Comparison of ENCODE assay signal across 30 cellular contexts in genomic region chr1:234634387-234634786, GRCh38.
"Had no signal": no experiment of that assay in that cellular context is flagged by ENCODE, and none has a peak within 500 bp of the region (broad histone marks: within the 10 kb centered on the region; RNA-seq: fewer than 3 reads in every experiment).

No MANE protein-coding gene starts in this region.

- H3K36me3 Mint-ChIP-seq: activated naive CD4-positive, alpha-beta T cell treated with anti-CD3 and anti-CD28 coated beads, Interleukin-2, amount 50 U/mL, for 24 hours; activated naive CD8-positive, alpha-beta T cell treated with anti-CD3 and anti-CD28 coated beads for 36 hours had no signal

- H3K4me3 Mint-ChIP-seq: activated CD8-positive, alpha-beta T cell treated with anti-CD3 and anti-CD28 coated beads for 36 hours; activated naive CD4-positive, alpha-beta T cell treated with anti-CD3 and anti-CD28 coated beads for 36 hours; activated naive CD4-positive, alpha-beta T cell treated with anti-CD3 and anti-CD28 coated beads, Interleukin-2, amount 50 U/mL, for 24 hours; activated naive CD8-positive, alpha-beta T cell treated with anti-CD3 and anti-CD28 coated beads for 36 hours; activated naive CD8-positive, alpha-beta T cell treated with anti-CD3 and anti-CD28 coated beads, Interleukin-2, amount 50 U/mL, for 24 hours; activated T-cell treated with anti-CD3 and anti-CD28 coated beads, Interleukin-2, amount 50 U/mL, for 4 hours had no signal

- H3K27ac ChIP-seq: adrenal gland, body of pancreas, epithelial cell of prostate, esophagus squamous epithelium, gastroesophageal sphincter, heart right ventricle had no signal

- DNase-seq: activated CD4-positive, alpha-beta T cell treated with anti-CD3 and anti-CD28 coated beads for 4 hours; activated CD4-positive, alpha-beta T cell treated with anti-CD3 and anti-CD28 coated beads, Interleukin-2, amount 50 U/mL, for 1 hour; activated CD4-positive, alpha-beta T cell treated with anti-CD3 and anti-CD28 coated beads, Interleukin-2, amount 50 U/mL, for 48 hours; activated CD4-positive, CD25-positive, alpha-beta regulatory T cell; activated CD4-positive, CD25-positive, alpha-beta regulatory T cell treated with anti-CD3 and anti-CD28 coated beads, Interleukin-2, amount 50 U/mL, for 72 hours; activated CD8-positive, alpha-beta memory T cell treated with anti-CD3 and anti-CD28 coated beads for 24 hours; activated CD8-positive, alpha-beta T cell treated with anti-CD3 and anti-CD28 coated beads for 36 hours; activated effector memory CD4-positive, alpha-beta T cell treated with anti-CD3 and anti-CD28 coated beads, Interleukin-2, amount 50 U/mL, for 16 hours; activated naive CD4-positive, alpha-beta T cell treated with anti-CD3 and anti-CD28 coated beads for 36 hours; activated naive CD8-positive, alpha-beta T cell treated with anti-CD3 and anti-CD28 coated beads for 36 hours; activated naive CD8-positive, alpha-beta T cell treated with anti-CD3 and anti-CD28 coated beads, Interleukin-2, amount 50 U/mL, for 24 hours; activated T-cell treated with anti-CD3 and anti-CD28 coated beads, Interleukin-2, amount 50 U/mL, for 4 hours; adrenal gland; amygdala; aorta; body of pancreas; caudate nucleus; cortex of kidney; dermis blood vessel endothelial cell; effector CD4-positive, alpha-beta T cell; esophagus squamous epithelium; foreskin melanocyte; heart right ventricle had no signal

- ATAC-seq: activated CD8-positive, alpha-beta T cell treated with anti-CD3 and anti-CD28 coated beads for 36 hours; activated naive CD8-positive, alpha-beta T cell treated with anti-CD3 and anti-CD28 coated beads, Interleukin-2, amount 50 U/mL, for 24 hours; activated T-cell treated with anti-CD3 and anti-CD28 coated beads, Interleukin-2, amount 50 U/mL, for 4 hours; body of pancreas; gastroesophageal sphincter; heart right ventricle had no signal

- H3K4me1 Mint-ChIP-seq: activated naive CD4-positive, alpha-beta T cell treated with anti-CD3 and anti-CD28 coated beads, Interleukin-2, amount 50 U/mL, for 24 hours; activated naive CD8-positive, alpha-beta T cell treated with anti-CD3 and anti-CD28 coated beads for 36 hours; activated naive CD8-positive, alpha-beta T cell treated with anti-CD3 and anti-CD28 coated beads, Interleukin-2, amount 50 U/mL, for 24 hours had no signal

- H3K4me3 ChIP-seq: adrenal gland, body of pancreas, esophagus squamous epithelium, gastroesophageal sphincter, heart right ventricle had no signal

- H3K9me3 ChIP-seq: adrenal gland, body of pancreas, esophagus squamous epithelium, gastroesophageal sphincter, heart right ventricle had no signal

- H3K4me1 ChIP-seq: adrenal gland, gastroesophageal sphincter had no signal

- FAIRE-seq: colon, endometrium, endothelial cell of umbilical vein had no signal

- H3K27ac Mint-ChIP-seq: activated CD8-positive, alpha-beta T cell treated with anti-CD3 and anti-CD28 coated beads for 36 hours; activated naive CD4-positive, alpha-beta T cell treated with anti-CD3 and anti-CD28 coated beads for 36 hours; activated naive CD4-positive, alpha-beta T cell treated with anti-CD3 and anti-CD28 coated beads, Interleukin-2, amount 50 U/mL, for 24 hours; activated naive CD8-positive, alpha-beta T cell treated with anti-CD3 and anti-CD28 coated beads for 36 hours; activated naive CD8-positive, alpha-beta T cell treated with anti-CD3 and anti-CD28 coated beads, Interleukin-2, amount 50 U/mL, for 24 hours; activated T-helper 2 cell treated with anti-CD3 and anti-CD28 coated beads, Interferon-gamma antibody, Interleukin-2, Interleukin-4, amounts not matched to agents 10 μg/mL and 5 μg/mL and 100 μg/mL, durations not matched to agents 14 hours and 24 hours and 36 hours had no signal

- H3K9me3 Mint-ChIP-seq: activated CD8-positive, alpha-beta T cell treated with anti-CD3 and anti-CD28 coated beads for 36 hours; activated naive CD4-positive, alpha-beta T cell treated with anti-CD3 and anti-CD28 coated beads, Interleukin-2, amount 50 U/mL, for 24 hours; activated naive CD8-positive, alpha-beta T cell treated with anti-CD3 and anti-CD28 coated beads for 36 hours; activated naive CD8-positive, alpha-beta T cell treated with anti-CD3 and anti-CD28 coated beads, Interleukin-2, amount 50 U/mL, for 24 hours; activated T-cell treated with anti-CD3 and anti-CD28 coated beads, Interleukin-2, amount 50 U/mL, for 4 hours had no signal

- H3K27me3 Mint-ChIP-seq: activated CD8-positive, alpha-beta T cell treated with anti-CD3 and anti-CD28 coated beads for 36 hours; activated naive CD4-positive, alpha-beta T cell treated with anti-CD3 and anti-CD28 coated beads, Interleukin-2, amount 50 U/mL, for 24 hours; activated naive CD8-positive, alpha-beta T cell treated with anti-CD3 and anti-CD28 coated beads for 36 hours; activated naive CD8-positive, alpha-beta T cell treated with anti-CD3 and anti-CD28 coated beads, Interleukin-2, amount 50 U/mL, for 24 hours had no signal
